Comparison of ENCODE assay signal across 1 cellular context in genomic region chr2:43455296-43455695, GRCh38.
TF ChIP-seq lines count a peak whose summit lies in the region.

No MANE protein-coding gene starts in this region.

TF ChIP-seq in GM12878, 131 proteins besides CTCF, POLR2A, EP300 and RAD21 (continued from another document):
- TF ChIP-seq ZBTB11 (CRISPR knock-in tag; IDR thresholded peaks at IDR 0.05) (no peak), IKZF1 (conservative IDR thresholded peaks at IDR 0.05) (no peak), SRF (IDR thresholded peaks at IDR 0.05; ENCODE audit: low read depth in 2 of 2, low read length in 2 of 2) (no peak), TCF12 (IDR thresholded peaks at IDR 0.05; ENCODE audit: low read depth, low read length) (no peak), E2F8 (IDR thresholded peaks at IDR 0.05; ENCODE audit: low read depth, partially characterized antibody) (no peak), CUX1 (IDR thresholded peaks at IDR 0.05; ENCODE audit: insufficient replicate concordance, low read depth, low read length) (no peak), POU2F2 (IDR thresholded peaks at IDR 0.05; ENCODE audit: borderline replicate concordance, low read depth, low read length) (no peak), RAD51 (IDR thresholded peaks at IDR 0.05) (no peak), CHD1 (IDR thresholded peaks at IDR 0.05; ENCODE audit: low read depth, low read length) (no peak), EED (IDR thresholded peaks at IDR 0.05; ENCODE audit: low read depth) (no peak), SIN3A (IDR thresholded peaks at IDR 0.05; ENCODE audit: low read depth, low read length) (no peak), NRF1 (conservative IDR thresholded peaks at IDR 0.05; ENCODE audit: low read depth, low read length) (no peak), YBX1 (IDR thresholded peaks at IDR 0.05) (no peak), MEF2B (IDR thresholded peaks at IDR 0.05; ENCODE audit: partially characterized antibody, poor library complexity, severe bottlenecking) (no peak)
